Comparison of ENCODE assay signal across 19 cellular contexts in the genomic region with DNA sequence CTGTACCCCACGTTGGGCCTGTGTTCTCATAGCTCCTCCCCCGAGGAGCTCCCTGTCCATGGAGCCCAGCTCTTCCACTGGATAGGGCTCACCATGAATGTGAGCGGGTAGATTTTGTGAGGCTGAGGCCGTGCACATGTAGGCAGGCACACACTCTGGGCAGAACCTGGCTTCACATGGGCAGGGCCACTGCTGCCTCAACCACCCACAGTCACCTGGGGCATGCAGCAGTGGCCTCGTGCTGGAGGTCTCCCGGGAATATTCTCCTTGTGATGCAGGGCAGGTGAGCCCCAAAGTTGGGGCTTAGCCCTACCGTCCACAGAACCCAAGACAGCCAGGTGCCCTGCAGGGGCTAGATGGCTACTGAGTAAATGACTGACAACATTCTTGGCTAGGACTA.
"Had no signal": no experiment of that assay in that cellular context is flagged by ENCODE, and none has a peak within 500 bp of the region (broad histone marks: within the 10 kb centered on the region; RNA-seq: fewer than 3 reads in every experiment).

No MANE protein-coding gene starts in this region.

- H3K4me3 ChIP-seq: lung, mucosa of descending colon, ovary, psoas muscle, sigmoid colon, thoracic aorta, tibial nerve had no signal

- DNase-seq: effector CD4-positive, alpha-beta T cell; kidney; mucosa of descending colon; naive B cell; nephron progenitor cell; ovary; psoas muscle; right cardiac atrium; sigmoid colon; stimulated activated CD4-positive, alpha-beta T cell treated with anti-CD3 and anti-CD28 coated beads, Interleukin-2, amount 100 ng/mL, for 24 hours; stimulated activated CD4-positive, alpha-beta T cell treated with anti-CD3 and anti-CD28 coated beads, Interleukin-4, amount 100 ng/mL, for 24 hours; stimulated activated naive B cell treated with anti-CD40 and anti-IgM and Interleukin-4, amounts not matched to agents 10 μg/mL and 1 μg/mL and 100 μg/mL, for 72 hours had no signal

- H3K27ac Mint-ChIP-seq: memory B cell; mesothelial cell of epicardium; naive B cell; nephron progenitor cell; stimulated activated naive B cell treated with anti-CD40 and anti-IgM and Interleukin-4, amounts not matched to agents 10 μg/mL and 1 μg/mL and 100 μg/mL, for 72 hours; stimulated activated naive CD8-positive, alpha-beta T cell treated with anti-CD3 and anti-CD28 coated beads, Interleukin-15, Interleukin-2, amounts not matched to agents 100 ng/mL and 50 ng/mL, for 24 hours had no signal

- H3K4me3 Mint-ChIP-seq: memory B cell; mesothelial cell of epicardium; naive B cell; nephron progenitor cell; stimulated activated naive B cell treated with anti-CD40 and anti-IgM and Interleukin-4, amounts not matched to agents 10 μg/mL and 1 μg/mL and 100 μg/mL, for 72 hours; stimulated activated naive CD8-positive, alpha-beta T cell treated with anti-CD3 and anti-CD28 coated beads, Interleukin-15, Interleukin-2, amounts not matched to agents 100 ng/mL and 50 ng/mL, for 24 hours had no signal

- H3K36me3 Mint-ChIP-seq: memory B cell; mesothelial cell of epicardium; naive B cell; stimulated activated naive B cell treated with anti-CD40 and anti-IgM and Interleukin-4, amounts not matched to agents 10 μg/mL and 1 μg/mL and 100 μg/mL, for 72 hours had no signal

- ATAC-seq: left lobe of liver; psoas muscle; right cardiac atrium; stimulated activated naive B cell treated with anti-CD40 and anti-IgM and Interleukin-4, amounts not matched to agents 10 μg/mL and 1 μg/mL and 100 μg/mL, for 72 hours had no signal

- H3K9me3 Mint-ChIP-seq: nephron progenitor cell; stimulated activated naive CD8-positive, alpha-beta T cell treated with anti-CD3 and anti-CD28 coated beads, Interleukin-15, Interleukin-2, amounts not matched to agents 100 ng/mL and 50 ng/mL, for 24 hours had no signal

- H3K36me3 ChIP-seq: ovary, sigmoid colon, thoracic aorta, tibial nerve had no signal

- H3K27me3 ChIP-seq: ovary, tibial nerve had no signal

- H3K4me1 Mint-ChIP-seq: mesothelial cell of epicardium; naive B cell; stimulated activated naive B cell treated with anti-CD40 and anti-IgM and Interleukin-4, amounts not matched to agents 10 μg/mL and 1 μg/mL and 100 μg/mL, for 72 hours had no signal
